Comparison of ENCODE assay signal across 10 cellular contexts in the genomic region with DNA sequence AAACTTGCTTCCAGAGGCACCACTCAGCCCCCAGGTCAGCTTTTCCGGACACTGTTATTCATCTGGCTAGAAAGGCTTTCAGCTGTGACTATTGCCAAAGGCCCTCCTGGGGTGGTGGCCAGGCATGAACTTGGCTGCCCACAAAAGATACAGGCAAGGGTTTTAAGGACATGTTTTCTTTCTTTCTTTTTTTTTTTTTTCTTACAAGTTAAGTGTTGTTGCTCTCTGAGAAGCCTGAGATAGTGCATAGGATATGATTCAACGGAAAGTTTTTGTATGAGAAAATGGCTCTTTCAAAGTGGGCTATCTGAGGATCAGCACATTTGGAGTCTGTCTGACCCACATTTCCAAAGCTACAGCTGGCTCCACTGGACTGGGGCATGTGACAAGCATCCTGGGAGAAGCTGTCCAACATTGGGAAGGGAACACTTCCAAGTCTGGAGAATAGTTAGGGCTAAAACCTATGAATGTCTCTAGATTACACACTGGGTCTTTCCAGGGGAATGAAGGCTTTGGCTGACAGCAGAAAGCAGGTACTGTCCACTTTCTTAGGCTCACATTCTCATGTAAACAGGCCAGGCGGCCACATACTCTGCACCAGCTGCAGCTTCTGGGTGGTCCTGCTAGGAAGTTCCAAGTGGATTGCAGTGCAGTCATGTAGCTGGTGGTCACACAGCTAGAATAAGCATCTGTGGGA.
DNase-seq lines count a peak whose midpoint lies in the region; ATAC-seq and TF ChIP-seq lines count a peak whose summit lies in the region.
"Had no signal": no experiment of that assay in that cellular context is flagged by ENCODE, and none has a peak within 500 bp of the region (broad histone marks: within the 10 kb centered on the region; RNA-seq: fewer than 3 reads in every experiment).

No MANE protein-coding gene starts in this region.

- H3K23ac ChIP-seq in mesendoderm (ENCODE audit: low read length) = no peak overlapping the region

- no peak overlapping the region for H3K9ac ChIP-seq in mesendoderm (ENCODE audit: low read length)

- no peaks in the 10 kb centered on the region for H3K79me2 ChIP-seq in mesendoderm (ENCODE audit: control insufficient read depth, insufficient read depth, low read length)

- H3K4me3 Mint-ChIP-seq in WTC11 = peak overlapping the region; percentile 35; the same call in 1 of the 2 replicates
- H3K4me3 Mint-ChIP-seq: activated B cell treated with CpG ODN at 0.5 μM for 24 hours had no signal

- no peak overlapping the region for H2BK15ac ChIP-seq in mesendoderm (replicated peaks; ENCODE audit: low read depth)

- no peaks in the 10 kb centered on the region for H3K36me3 Mint-ChIP-seq in WTC11

- no peak overlapping the region for H4K8ac ChIP-seq in mesendoderm (ENCODE audit: low read depth, low read length)

- no peak overlapping the region for H2AK5ac ChIP-seq in mesendoderm (ENCODE audit: low read length)

- DNase-seq in AG20443 (ENCODE audit: low spot score) (peak; percentile 71), WTC11 (ENCODE audit: low spot score) (peak; percentile 32), right atrium auricular region (ENCODE audit: low spot score) (peak; percentile 79), posterior vena cava (ENCODE audit: low spot score) (peak; percentile 82), mesendoderm (no peak)
- DNase-seq: activated B cell treated with CpG ODN at 0.5 μM for 24 hours, AML-193 had no signal

- H3K4me3 ChIP-seq in right atrium auricular region (no peak overlapping the region), mesendoderm (ENCODE audit: low read length) (no peak overlapping the region)

- H3K4me1 Mint-ChIP-seq in WTC11 = peaks cover 45% of the 10 kb centered on the region
- H3K4me1 Mint-ChIP-seq: activated B cell treated with CpG ODN at 0.5 μM for 24 hours had no signal

- TF ChIP-seq CTCF in WTC11 (IDR thresholded peaks at IDR 0.05) = no peak
- TF ChIP-seq CTCF in right atrium auricular region (IDR thresholded peaks at IDR 0.05) = no peak

- CTCF ChIA-PET in WTC11 (lab: Charles Lee) = interaction anchor here (0.7 to 2.5 kb wide), 4 partner anchors 14 to 93 kb away, joined by 3 to 14 read pairs (median 4); no protein-coding TSS in a partner anchor

- no peak overlapping the region for H3K18ac ChIP-seq in mesendoderm (ENCODE audit: low read length)

- no CpG with 5 or more reads among the region's 3 CpGs for WGBS in mesendoderm (ENCODE audit: extremely low coverage, insufficient coverage, low lambda C conversion rate)

- H2BK120ac ChIP-seq in mesendoderm (ENCODE audit: low read depth, low read length) = no peak overlapping the region

- H3K9me3 Mint-ChIP-seq in WTC11 = no peaks in the 10 kb centered on the region
- H3K9me3 Mint-ChIP-seq: activated B cell treated with CpG ODN at 0.5 μM for 24 hours had no signal

- H3K56ac ChIP-seq in mesendoderm (ENCODE audit: low read length) = no peak overlapping the region

- peak overlapping the region; percentile 38 to 60 for H3K27ac ChIP-seq in right atrium auricular region
- H3K27ac ChIP-seq in mesendoderm (ENCODE audit: low read depth, low read length) = no peak overlapping the region

- H3K36me3 ChIP-seq in right atrium auricular region (no peaks in the 10 kb centered on the region), mesendoderm (ENCODE audit: control insufficient read depth, insufficient read depth, low read length) (no peaks in the 10 kb centered on the region)

- H2BK5ac ChIP-seq in mesendoderm (ENCODE audit: low read length) = no peak overlapping the region

- no peak overlapping the region for H3K4me2 ChIP-seq in mesendoderm (ENCODE audit: low read length)

- peaks cover 6% of the 10 kb centered on the region for H3K27me3 Mint-ChIP-seq in WTC11 (ENCODE audit: low read depth)

- H3K9me3 ChIP-seq in right atrium auricular region = no peaks in the 10 kb centered on the region

- POLR2A ChIA-PET in WTC11 (lab: Charles Lee) = no interaction called here

- no peak overlapping the region for H4K5ac ChIP-seq in mesendoderm (ENCODE audit: low read length)

- no peaks in the 10 kb centered on the region for H3K79me1 ChIP-seq in mesendoderm (ENCODE audit: low read length)

- H3K27me3 ChIP-seq in right atrium auricular region (no peaks in the 10 kb centered on the region), mesendoderm (ENCODE audit: insufficient read depth, low read length, poor library complexity) (no peaks in the 10 kb centered on the region)

- intact Hi-C loops in posterior vena cava (cut with DNase I) = no loop called here

- ATAC-seq in WTC11 (peak; percentile 75), GM21367 (IDR thresholded peaks at IDR 0.05; ENCODE audit: unreplicated experiment) (no peak), HG03139 (IDR thresholded peaks at IDR 0.05; ENCODE audit: unreplicated experiment) (no peak), HG03565 (IDR thresholded peaks at IDR 0.05; ENCODE audit: unreplicated experiment) (no peak)

- no peak overlapping the region for H3K4ac ChIP-seq in mesendoderm (ENCODE audit: low read depth, low read length)

- peak overlapping the region; percentile 75 for H3K27ac Mint-ChIP-seq in WTC11
- H3K27ac Mint-ChIP-seq: activated B cell treated with CpG ODN at 0.5 μM for 24 hours had no signal

- H3K4me1 ChIP-seq in right atrium auricular region (no peaks in the 10 kb centered on the region), mesendoderm (ENCODE audit: control insufficient read depth, low read depth, low read length) (no peaks in the 10 kb centered on the region)

TF ChIP-seq in WTC11, 78 proteins besides CTCF, POLR2A, EP300 and RAD21:
- TF ChIP-seq GABPB1 (CRISPR knock-in tag; IDR thresholded peaks at IDR 0.05) = no peak
- 0 out of 2 replicates have a peak, but pooled peaks have one; percentile 19 for TF ChIP-seq ETV6 (CRISPR knock-in tag; IDR thresholded peaks at IDR 0.05)
- no peak for TF ChIP-seq ZNF671 (CRISPR knock-in tag; IDR thresholded peaks at IDR 0.05)
- no peak for TF ChIP-seq CBFB (CRISPR knock-in tag; IDR thresholded peaks at IDR 0.05; ENCODE audit: low read depth)
- TF ChIP-seq, protein P1, sequence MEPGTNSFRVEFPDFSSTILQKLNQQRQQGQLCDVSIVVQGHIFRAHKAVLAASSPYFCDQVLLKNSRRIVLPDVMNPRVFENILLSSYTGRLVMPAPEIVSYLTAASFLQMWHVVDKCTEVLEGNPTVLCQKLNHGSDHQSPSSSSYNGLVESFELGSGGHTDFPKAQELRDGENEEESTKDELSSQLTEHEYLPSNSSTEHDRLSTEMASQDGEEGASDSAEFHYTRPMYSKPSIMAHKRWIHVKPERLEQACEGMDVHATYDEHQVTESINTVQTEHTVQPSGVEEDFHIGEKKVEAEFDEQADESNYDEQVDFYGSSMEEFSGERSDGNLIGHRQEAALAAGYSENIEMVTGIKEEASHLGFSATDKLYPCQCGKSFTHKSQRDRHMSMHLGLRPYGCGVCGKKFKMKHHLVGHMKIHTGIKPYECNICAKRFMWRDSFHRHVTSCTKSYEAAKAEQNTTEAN (CRISPR knock-in tag; IDR thresholded peaks at IDR 0.05) = 0 out of 2 replicates have a peak, but pooled peaks have one; percentile 42
- TF ChIP-seq FOXK1 (CRISPR knock-in tag; IDR thresholded peaks at IDR 0.05) = peak; percentile 28; the same call in 1 of the 2 replicates
- TF ChIP-seq, protein P2, sequence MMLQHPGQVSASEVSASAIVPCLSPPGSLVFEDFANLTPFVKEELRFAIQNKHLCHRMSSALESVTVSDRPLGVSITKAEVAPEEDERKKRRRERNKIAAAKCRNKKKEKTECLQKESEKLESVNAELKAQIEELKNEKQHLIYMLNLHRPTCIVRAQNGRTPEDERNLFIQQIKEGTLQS (CRISPR knock-in tag; conservative IDR thresholded peaks at IDR 0.05) = no peak
- TF ChIP-seq ATF1 (CRISPR knock-in tag; IDR thresholded peaks at IDR 0.05) = no peak
